9 cellular contexts compared by ENCODE assay signal in the genomic region with DNA sequence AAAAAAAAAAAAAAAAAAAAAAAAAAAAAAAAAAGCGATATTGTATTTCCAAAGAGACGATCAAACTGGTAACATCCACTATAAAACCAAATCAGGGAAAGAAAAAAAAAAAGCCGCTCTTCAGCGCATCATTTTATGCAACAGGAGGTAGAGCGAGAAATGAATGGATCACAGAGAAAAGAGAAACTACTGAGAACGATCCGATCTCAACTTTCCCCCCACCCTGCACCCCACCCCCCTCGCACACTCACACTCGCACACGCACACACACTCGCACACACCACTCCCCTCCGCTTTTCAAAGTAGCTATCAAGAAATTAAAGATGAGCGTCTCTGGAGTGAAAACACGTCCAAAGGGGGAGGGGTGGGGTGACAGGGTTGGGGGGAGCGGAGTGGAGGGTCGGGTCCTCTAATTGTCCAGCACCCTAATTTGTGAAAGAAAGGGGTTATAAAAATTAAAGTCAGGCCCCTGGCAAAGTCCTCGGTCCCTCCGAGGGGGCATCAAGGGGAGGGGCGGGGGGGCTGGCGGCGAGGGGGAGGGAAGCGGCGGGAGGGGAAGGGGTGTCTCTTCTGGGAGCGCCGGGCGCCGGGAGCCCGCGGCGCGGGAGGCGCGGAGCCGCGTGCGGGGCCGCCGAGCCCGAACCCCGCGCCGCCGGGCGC. TPM values are rescaled to one million over a fixed set of nuclear protein-coding genes. Genes with fewer than 3 reads are reported as not detected.
DNase-seq lines count a peak whose midpoint lies in the region; ATAC-seq and TF ChIP-seq lines count a peak whose summit lies in the region.
"Had no signal": no experiment of that assay in that cellular context is flagged by ENCODE, and none has a peak within 500 bp of the region (broad histone marks: within the 10 kb centered on the region; RNA-seq: fewer than 3 reads in every experiment).

No MANE protein-coding gene starts in this region.

- H3K27ac Mint-ChIP-seq in activated CD4-positive, alpha-beta memory T cell treated with anti-CD3 and anti-CD28 coated beads, Interleukin-2, amount 10 ng/mL, durations not matched to agents 7 days and 5 days = peak overlapping the region; percentile 49

- H3K36me3 Mint-ChIP-seq in activated CD4-positive, alpha-beta memory T cell treated with anti-CD3 and anti-CD28 coated beads, Interleukin-2, amount 10 ng/mL, durations not matched to agents 7 days and 5 days (ENCODE audit: low read depth) = peaks cover 3% of the 10 kb centered on the region

- CTCF ChIA-PET in activated CD4-positive, alpha-beta memory T cell treated with anti-CD3 and anti-CD28 coated beads, Interleukin-2, amount 10 ng/mL, durations not matched to agents 7 days and 5 days (lab: Charles Lee) = no interaction called here

- no peaks in the 10 kb centered on the region for H3K27me3 ChIP-seq in neutrophil

- no peaks in the 10 kb centered on the region for H3K9me3 Mint-ChIP-seq in activated CD4-positive, alpha-beta memory T cell treated with anti-CD3 and anti-CD28 coated beads, Interleukin-2, amount 10 ng/mL, durations not matched to agents 7 days and 5 days

- POLR2A ChIA-PET in activated CD4-positive, alpha-beta memory T cell treated with anti-CD3 and anti-CD28 coated beads, Interleukin-2, amount 10 ng/mL, durations not matched to agents 7 days and 5 days (lab: Charles Lee) = no interaction called here

- no peaks in the 10 kb centered on the region for H3K9me3 ChIP-seq in neutrophil

- no peak for ATAC-seq in HG02840 (IDR thresholded peaks at IDR 0.05; ENCODE audit: low FRiP score, unreplicated experiment)

- peaks cover 46% of the 10 kb centered on the region for H3K27me3 Mint-ChIP-seq in activated CD4-positive, alpha-beta memory T cell treated with anti-CD3 and anti-CD28 coated beads, Interleukin-2, amount 10 ng/mL, durations not matched to agents 7 days and 5 days

- TF ChIP-seq CTCF in foreskin fibroblast (IDR thresholded peaks at IDR 0.05; ENCODE audit: low read depth, low read length) (no peak), neutrophil (IDR thresholded peaks at IDR 0.05) (no peak)

- H3K4me3 Mint-ChIP-seq in activated CD4-positive, alpha-beta memory T cell treated with anti-CD3 and anti-CD28 coated beads, Interleukin-2, amount 10 ng/mL, durations not matched to agents 7 days and 5 days = peak overlapping the region; percentile 67

- H3K4me3 ChIP-seq in foreskin fibroblast (ENCODE audit: low read depth in 1 of 2, low read length in 2 of 2) (peak overlapping the region; percentile 68 to 81), neutrophil (ENCODE audit: low read depth in 1 of 2, low read length in 1 of 2) (peak overlapping the region; percentile 61 to 75)

- DNase-seq in ELR (ENCODE audit: low read depth) = peak; percentile 51
- peak; percentile 29 for DNase-seq in NCI-H1048 (lab: John Stamatoyannopoulos, UW)
- no peak for DNase-seq in activated CD4-positive, alpha-beta memory T cell treated with anti-CD3 and anti-CD28 coated beads, Interleukin-2, amount 10 ng/mL, durations not matched to agents 7 days and 5 days
- peak; percentile 23 to 52 for DNase-seq in foreskin fibroblast
- no peak for DNase-seq in activated CD8-positive, alpha-beta memory T cell treated with anti-CD3 and anti-CD28 coated beads for 24 hours
- DNase-seq in stimulated activated CD4-positive, alpha-beta T cell treated with anti-CD3 and anti-CD28 coated beads, Interleukin-1b, Interleukin-23, amount 100 ng/mL, for 48 hours = no peak

- H3K36me3 ChIP-seq in neutrophil = no peaks in the 10 kb centered on the region

- peaks cover 21% of the 10 kb centered on the region for H3K4me1 Mint-ChIP-seq in activated CD4-positive, alpha-beta memory T cell treated with anti-CD3 and anti-CD28 coated beads, Interleukin-2, amount 10 ng/mL, durations not matched to agents 7 days and 5 days

- no peak overlapping the region for H3K27ac ChIP-seq in neutrophil
- H3K27ac ChIP-seq: VCaP had no signal

- peaks cover 30 to 35% of the 10 kb centered on the region in 2 experiments for H3K4me1 ChIP-seq in neutrophil (ENCODE audit: control insufficient read depth in 1 of 2, insufficient read depth in 1 of 2, low read depth in 1 of 2, low read length in 1 of 2)

RNA-seq across cellular contexts. Expression of gene TCF4, which starts 0.5 kb away (rescaled TPM):
- total RNA-seq in activated CD4-positive, alpha-beta memory T cell treated with anti-CD3 and anti-CD28 coated beads, Interleukin-2, amount 10 ng/mL, durations not matched to agents 7 days and 5 days = under 1 TPM; 0.28 to 0.45 TPM

Comparison
In these comparisons a context has a peak if more than half of its experiments do, and no peak if none do; other contexts are left out.
1. DNase-seq: peak in ELR (single experiment), NCI-H1048 (single experiment) and foreskin fibroblast (2 of 2); none in activated CD4-positive, alpha-beta memory T cell treated with anti-CD3 and anti-CD28 coated beads, Interleukin-2, amount 10 ng/mL, durations not matched to agents 7 days and 5 days (single experiment), activated CD8-positive, alpha-beta memory T cell treated with anti-CD3 and anti-CD28 coated beads for 24 hours (single experiment) and stimulated activated CD4-positive, alpha-beta T cell treated with anti-CD3 and anti-CD28 coated beads, Interleukin-1b, Interleukin-23, amount 100 ng/mL, for 48 hours (single experiment).